ENCODE assay signal across 1 cellular context in genomic region chr5:75611324-75612210, GRCh38.
TF ChIP-seq lines count a peak whose summit lies in the region.

TSS of gene ANKDD1B (plus strand) at chr5:75611453. CDS start at chr5:75611635, 182 bp downstream.

TF ChIP-seq in HEK293, 187 proteins besides CTCF, POLR2A, EP300 and RAD21 (continued from another document):
- no peak for TF ChIP-seq ZNF274 (IDR thresholded peaks at IDR 0.05; ENCODE audit: low read length)
- no peak for TF ChIP-seq ZNF274 (tag by site-specific recombination; IDR thresholded peaks at IDR 0.05; ENCODE audit: borderline replicate concordance)
- TF ChIP-seq, protein P1, sequence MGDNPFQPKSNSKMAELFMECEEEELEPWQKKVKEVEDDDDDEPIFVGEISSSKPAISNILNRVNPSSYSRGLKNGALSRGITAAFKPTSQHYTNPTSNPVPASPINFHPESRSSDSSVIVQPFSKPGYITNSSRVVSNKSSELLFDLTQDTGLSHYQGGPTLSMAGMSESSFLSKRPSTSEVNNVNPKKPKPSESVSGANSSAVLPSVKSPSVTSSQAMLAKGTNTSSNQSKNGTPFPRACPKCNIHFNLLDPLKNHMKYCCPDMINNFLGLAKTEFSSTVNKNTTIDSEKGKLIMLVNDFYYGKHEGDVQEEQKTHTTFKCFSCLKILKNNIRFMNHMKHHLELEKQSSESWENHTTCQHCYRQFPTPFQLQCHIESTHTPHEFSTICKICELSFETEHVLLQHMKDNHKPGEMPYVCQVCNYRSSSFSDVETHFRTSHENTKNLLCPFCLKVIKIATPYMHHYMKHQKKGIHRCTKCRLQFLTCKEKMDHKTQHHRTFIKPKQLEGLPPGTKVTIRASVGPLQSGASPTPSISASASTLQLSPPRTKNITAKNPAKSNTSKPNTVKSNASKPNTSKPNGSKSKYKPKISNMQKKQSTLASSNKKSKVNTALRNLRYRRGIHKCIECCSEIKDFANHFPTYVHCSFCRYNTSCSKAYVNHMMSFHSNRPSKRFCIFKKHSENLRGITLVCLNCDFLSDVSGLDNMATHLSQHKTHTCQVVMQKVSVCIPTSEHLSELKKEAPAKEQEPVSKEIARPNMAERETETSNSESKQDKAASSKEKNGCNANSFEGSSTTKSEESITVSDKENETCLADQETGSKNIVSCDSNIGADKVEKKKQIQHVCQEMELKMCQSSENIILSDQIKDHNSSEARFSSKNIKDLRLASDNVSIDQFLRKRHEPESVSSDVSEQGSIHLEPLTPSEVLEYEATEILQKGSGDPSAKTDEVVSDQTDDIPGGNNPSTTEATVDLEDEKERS (tag by site-specific recombination; IDR thresholded peaks at IDR 0.05), result no peak
- TF ChIP-seq, protein P2, sequence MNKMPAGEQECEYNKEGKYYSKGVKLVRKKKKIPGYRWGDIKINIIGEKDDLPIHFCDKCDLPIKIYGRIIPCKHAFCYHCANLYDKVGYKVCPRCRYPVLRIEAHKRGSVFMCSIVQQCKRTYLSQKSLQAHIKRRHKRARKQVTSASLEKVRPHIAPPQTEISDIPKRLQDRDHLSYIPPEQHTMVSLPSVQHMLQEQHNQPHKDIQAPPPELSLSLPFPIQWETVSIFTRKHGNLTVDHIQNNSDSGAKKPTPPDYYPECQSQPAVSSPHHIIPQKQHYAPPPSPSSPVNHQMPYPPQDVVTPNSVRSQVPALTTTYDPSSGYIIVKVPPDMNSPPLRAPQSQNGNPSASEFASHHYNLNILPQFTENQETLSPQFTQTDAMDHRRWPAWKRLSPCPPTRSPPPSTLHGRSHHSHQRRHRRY (tag by site-specific recombination; IDR thresholded peaks at IDR 0.05), result no peak
- no peak for TF ChIP-seq ZNF140 (tag by site-specific recombination; IDR thresholded peaks at IDR 0.05)
- no peak for TF ChIP-seq ZNF558 (tag by site-specific recombination; IDR thresholded peaks at IDR 0.05)
- no peak for TF ChIP-seq ZNF544 (tag by site-specific recombination; IDR thresholded peaks at IDR 0.05)
- peak; percentile 53; the same call in 1 of the 2 replicates for TF ChIP-seq EGR2 (tag by site-specific recombination; IDR thresholded peaks at IDR 0.05; ENCODE audit: low read depth)
- no peak for TF ChIP-seq ZNF747 (tag by site-specific recombination; IDR thresholded peaks at IDR 0.05)
- TF ChIP-seq ZNF138 (tag by site-specific recombination; IDR thresholded peaks at IDR 0.05; ENCODE audit: borderline replicate concordance), result no peak
- no peak for TF ChIP-seq ZNF433 (tag by site-specific recombination; IDR thresholded peaks at IDR 0.05; ENCODE audit: low read depth)
- TF ChIP-seq KLF8 (tag by site-specific recombination; IDR thresholded peaks at IDR 0.05), result no peak
- TF ChIP-seq ZNF221 (tag by site-specific recombination; IDR thresholded peaks at IDR 0.05; ENCODE audit: borderline replicate concordance), result no peak
- 0 out of 2 replicates have a peak, but pooled peaks have one; percentile 15 for TF ChIP-seq SP7 (tag by site-specific recombination; IDR thresholded peaks at IDR 0.05)
- TF ChIP-seq ZNF214 (tag by site-specific recombination; IDR thresholded peaks at IDR 0.05; ENCODE audit: borderline replicate concordance), result no peak
- no peak for TF ChIP-seq KLF7 (tag by site-specific recombination; IDR thresholded peaks at IDR 0.05; ENCODE audit: borderline replicate concordance)
- TF ChIP-seq ZNF404 (tag by site-specific recombination; IDR thresholded peaks at IDR 0.05), result no peak
- peak; percentile 69 for TF ChIP-seq WT1 (tag by site-specific recombination; IDR thresholded peaks at IDR 0.05)
- no peak for TF ChIP-seq ZNF133 (tag by site-specific recombination; IDR thresholded peaks at IDR 0.05)
- TF ChIP-seq TRIM28 (IDR thresholded peaks at IDR 0.05; ENCODE audit: borderline replicate concordance, low read length), result no peak
- TF ChIP-seq ZNF791 (tag by site-specific recombination; IDR thresholded peaks at IDR 0.05), result no peak
TF ChIP-seq in HEK293: peak in this region for 5.
